1 cellular context compared by ENCODE assay signal in genomic region chr15:45126535-45127158, GRCh38.
TF ChIP-seq lines count a peak whose summit lies in the region.

No MANE protein-coding gene starts in this region.

TF ChIP-seq in H1, 55 proteins besides CTCF, POLR2A, EP300 and RAD21:
- TF ChIP-seq SIN3A (conservative IDR thresholded peaks at IDR 0.05 in 1 of 2, IDR thresholded peaks at IDR 0.05 in 1 of 2; ENCODE audit: low read depth in 1 of 2, low read length in 2 of 2), result no peak
- no peak for TF ChIP-seq KDM1A (IDR thresholded peaks at IDR 0.05; ENCODE audit: borderline replicate concordance, low read length)
- TF ChIP-seq RBBP5 (IDR thresholded peaks at IDR 0.05; ENCODE audit: borderline replicate concordance, low read depth, low read length), result no peak
- TF ChIP-seq, protein P1, sequence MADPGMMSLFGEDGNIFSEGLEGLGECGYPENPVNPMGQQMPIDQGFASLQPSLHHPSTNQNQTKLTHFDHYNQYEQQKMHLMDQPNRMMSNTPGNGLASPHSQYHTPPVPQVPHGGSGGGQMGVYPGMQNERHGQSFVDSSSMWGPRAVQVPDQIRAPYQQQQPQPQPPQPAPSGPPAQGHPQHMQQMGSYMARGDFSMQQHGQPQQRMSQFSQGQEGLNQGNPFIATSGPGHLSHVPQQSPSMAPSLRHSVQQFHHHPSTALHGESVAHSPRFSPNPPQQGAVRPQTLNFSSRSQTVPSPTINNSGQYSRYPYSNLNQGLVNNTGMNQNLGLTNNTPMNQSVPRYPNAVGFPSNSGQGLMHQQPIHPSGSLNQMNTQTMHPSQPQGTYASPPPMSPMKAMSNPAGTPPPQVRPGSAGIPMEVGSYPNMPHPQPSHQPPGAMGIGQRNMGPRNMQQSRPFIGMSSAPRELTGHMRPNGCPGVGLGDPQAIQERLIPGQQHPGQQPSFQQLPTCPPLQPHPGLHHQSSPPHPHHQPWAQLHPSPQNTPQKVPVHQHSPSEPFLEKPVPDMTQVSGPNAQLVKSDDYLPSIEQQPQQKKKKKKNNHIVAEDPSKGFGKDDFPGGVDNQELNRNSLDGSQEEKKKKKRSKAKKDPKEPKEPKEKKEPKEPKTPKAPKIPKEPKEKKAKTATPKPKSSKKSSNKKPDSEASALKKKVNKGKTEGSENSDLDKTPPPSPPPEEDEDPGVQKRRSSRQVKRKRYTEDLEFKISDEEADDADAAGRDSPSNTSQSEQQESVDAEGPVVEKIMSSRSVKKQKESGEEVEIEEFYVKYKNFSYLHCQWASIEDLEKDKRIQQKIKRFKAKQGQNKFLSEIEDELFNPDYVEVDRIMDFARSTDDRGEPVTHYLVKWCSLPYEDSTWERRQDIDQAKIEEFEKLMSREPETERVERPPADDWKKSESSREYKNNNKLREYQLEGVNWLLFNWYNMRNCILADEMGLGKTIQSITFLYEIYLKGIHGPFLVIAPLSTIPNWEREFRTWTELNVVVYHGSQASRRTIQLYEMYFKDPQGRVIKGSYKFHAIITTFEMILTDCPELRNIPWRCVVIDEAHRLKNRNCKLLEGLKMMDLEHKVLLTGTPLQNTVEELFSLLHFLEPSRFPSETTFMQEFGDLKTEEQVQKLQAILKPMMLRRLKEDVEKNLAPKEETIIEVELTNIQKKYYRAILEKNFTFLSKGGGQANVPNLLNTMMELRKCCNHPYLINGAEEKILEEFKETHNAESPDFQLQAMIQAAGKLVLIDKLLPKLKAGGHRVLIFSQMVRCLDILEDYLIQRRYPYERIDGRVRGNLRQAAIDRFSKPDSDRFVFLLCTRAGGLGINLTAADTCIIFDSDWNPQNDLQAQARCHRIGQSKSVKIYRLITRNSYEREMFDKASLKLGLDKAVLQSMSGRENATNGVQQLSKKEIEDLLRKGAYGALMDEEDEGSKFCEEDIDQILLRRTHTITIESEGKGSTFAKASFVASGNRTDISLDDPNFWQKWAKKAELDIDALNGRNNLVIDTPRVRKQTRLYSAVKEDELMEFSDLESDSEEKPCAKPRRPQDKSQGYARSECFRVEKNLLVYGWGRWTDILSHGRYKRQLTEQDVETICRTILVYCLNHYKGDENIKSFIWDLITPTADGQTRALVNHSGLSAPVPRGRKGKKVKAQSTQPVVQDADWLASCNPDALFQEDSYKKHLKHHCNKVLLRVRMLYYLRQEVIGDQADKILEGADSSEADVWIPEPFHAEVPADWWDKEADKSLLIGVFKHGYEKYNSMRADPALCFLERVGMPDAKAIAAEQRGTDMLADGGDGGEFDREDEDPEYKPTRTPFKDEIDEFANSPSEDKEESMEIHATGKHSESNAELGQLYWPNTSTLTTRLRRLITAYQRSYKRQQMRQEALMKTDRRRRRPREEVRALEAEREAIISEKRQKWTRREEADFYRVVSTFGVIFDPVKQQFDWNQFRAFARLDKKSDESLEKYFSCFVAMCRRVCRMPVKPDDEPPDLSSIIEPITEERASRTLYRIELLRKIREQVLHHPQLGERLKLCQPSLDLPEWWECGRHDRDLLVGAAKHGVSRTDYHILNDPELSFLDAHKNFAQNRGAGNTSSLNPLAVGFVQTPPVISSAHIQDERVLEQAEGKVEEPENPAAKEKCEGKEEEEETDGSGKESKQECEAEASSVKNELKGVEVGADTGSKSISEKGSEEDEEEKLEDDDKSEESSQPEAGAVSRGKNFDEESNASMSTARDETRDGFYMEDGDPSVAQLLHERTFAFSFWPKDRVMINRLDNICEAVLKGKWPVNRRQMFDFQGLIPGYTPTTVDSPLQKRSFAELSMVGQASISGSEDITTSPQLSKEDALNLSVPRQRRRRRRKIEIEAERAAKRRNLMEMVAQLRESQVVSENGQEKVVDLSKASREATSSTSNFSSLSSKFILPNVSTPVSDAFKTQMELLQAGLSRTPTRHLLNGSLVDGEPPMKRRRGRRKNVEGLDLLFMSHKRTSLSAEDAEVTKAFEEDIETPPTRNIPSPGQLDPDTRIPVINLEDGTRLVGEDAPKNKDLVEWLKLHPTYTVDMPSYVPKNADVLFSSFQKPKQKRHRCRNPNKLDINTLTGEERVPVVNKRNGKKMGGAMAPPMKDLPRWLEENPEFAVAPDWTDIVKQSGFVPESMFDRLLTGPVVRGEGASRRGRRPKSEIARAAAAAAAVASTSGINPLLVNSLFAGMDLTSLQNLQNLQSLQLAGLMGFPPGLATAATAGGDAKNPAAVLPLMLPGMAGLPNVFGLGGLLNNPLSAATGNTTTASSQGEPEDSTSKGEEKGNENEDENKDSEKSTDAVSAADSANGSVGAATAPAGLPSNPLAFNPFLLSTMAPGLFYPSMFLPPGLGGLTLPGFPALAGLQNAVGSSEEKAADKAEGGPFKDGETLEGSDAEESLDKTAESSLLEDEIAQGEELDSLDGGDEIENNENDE (IDR thresholded peaks at IDR 0.05; ENCODE audit: insufficient replicate concordance, low read length), result no peak
- no peak for TF ChIP-seq SUZ12 (IDR thresholded peaks at IDR 0.05; ENCODE audit: low read length)
- no peak for TF ChIP-seq CTBP2 (IDR thresholded peaks at IDR 0.05; ENCODE audit: borderline replicate concordance, insufficient read depth, insufficient read length, low read length)
- no peak for TF ChIP-seq RNF2 (IDR thresholded peaks at IDR 0.05; ENCODE audit: borderline replicate concordance, low read depth, low read length, missing control alignments, poor library complexity, severe bottlenecking)
- TF ChIP-seq MAFK (IDR thresholded peaks at IDR 0.05; ENCODE audit: low read depth, low read length), result no peak
- TF ChIP-seq JUN (IDR thresholded peaks at IDR 0.05; ENCODE audit: low read depth, low read length), result no peak
- TF ChIP-seq FOSL1 (IDR thresholded peaks at IDR 0.05; ENCODE audit: insufficient read depth, low read depth, low read length), result no peak
- no peak for TF ChIP-seq NANOG (IDR thresholded peaks at IDR 0.05; ENCODE audit: insufficient read depth, low read depth, low read length, poor library complexity, severe bottlenecking)
